In genomic region chr6:155130161-155130853, GRCh38 we compare ENCODE assay signal across 23 cellular contexts.
DNase-seq lines count a peak whose midpoint lies in the region; ATAC-seq lines count a peak whose summit lies in the region.
"Had no signal": no experiment of that assay in that cellular context is flagged by ENCODE, and none has a peak within 500 bp of the region (broad histone marks: within the 10 kb centered on the region; RNA-seq: fewer than 3 reads in every experiment).

No MANE protein-coding gene starts in this region.

- no peak overlapping the region for H2AK5ac ChIP-seq in mesenchymal stem cell (ENCODE audit: low read length, severe bottlenecking)

- H3K9me2 ChIP-seq in GM23248 (ENCODE audit: insufficient read depth): no peaks in the 10 kb centered on the region

- no peak overlapping the region for H3K18ac ChIP-seq in mesenchymal stem cell (ENCODE audit: low read depth in 1 of 2, low read length in 2 of 2)

- peak overlapping the region in 1 of 2 experiments; percentile 18 for H3K4ac ChIP-seq in mesenchymal stem cell (ENCODE audit: low read depth in 1 of 2, low read length in 2 of 2)

- no peak overlapping the region for H4K91ac ChIP-seq in mesenchymal stem cell (ENCODE audit: low read length)

- H3K27me3 Mint-ChIP-seq in activated T-helper 1 cell treated with anti-CD3 and anti-CD28 coated beads, Interleukin-12 subunit alpha, Interleukin-12 subunit beta, Interleukin-2, Interleukin-4 antibody, amounts not matched to agents 30 ng/mL and 10 ng/mL and 1 ng/mL, durations not matched to agents 14 hours and 24 hours and 36 hours (ENCODE audit: insufficient read depth): no peaks in the 10 kb centered on the region
- H3K27me3 Mint-ChIP-seq: B cell had no signal

- H3K9ac ChIP-seq in GM23248 (no peak overlapping the region), mesenchymal stem cell (ENCODE audit: low read length) (no peak overlapping the region)
- H3K9ac ChIP-seq: parathyroid adenoma had no signal

- H3K4me2 ChIP-seq in GM23248 (ENCODE audit: unreplicated experiment) (no peak overlapping the region), mesenchymal stem cell (ENCODE audit: low read length, poor library complexity, severe bottlenecking) (no peak overlapping the region)

- H3K36me3 Mint-ChIP-seq in activated T-helper 1 cell treated with anti-CD3 and anti-CD28 coated beads, Interleukin-12 subunit alpha, Interleukin-12 subunit beta, Interleukin-2, Interleukin-4 antibody, amounts not matched to agents 30 ng/mL and 10 ng/mL and 1 ng/mL, durations not matched to agents 14 hours and 24 hours and 36 hours (ENCODE audit: low read depth): peaks cover 50% of the 10 kb centered on the region

- no peak overlapping the region for H2BK5ac ChIP-seq in mesenchymal stem cell (ENCODE audit: low read depth, low read length, poor library complexity, severe bottlenecking)

- H2BK12ac ChIP-seq in mesenchymal stem cell (ENCODE audit: low read length in 2 of 2): no peak overlapping the region

- peak; percentile 28 for DNase-seq in activated CD4-positive, alpha-beta T cell treated with anti-CD3 and anti-CD28 coated beads for 48 hours
- no peak for DNase-seq in activated CD4-positive, alpha-beta T cell treated with anti-CD3 and anti-CD28 coated beads for 1 hour
- peak; percentile 32 for DNase-seq in GM23248
- DNase-seq in activated T-helper 1 cell treated with anti-CD3 and anti-CD28 coated beads, Interleukin-12 subunit alpha, Interleukin-12 subunit beta, Interleukin-2, Interleukin-4 antibody, amounts not matched to agents 30 ng/mL and 10 ng/mL and 1 ng/mL, durations not matched to agents 14 hours and 24 hours and 36 hours (ENCODE audit: low spot score): no peak
- peak; percentile 41 for DNase-seq in mesenchymal stem cell
- DNase-seq: COR-L47, dorsolateral prefrontal cortex, erythroblast, foreskin melanocyte, HFFc6, hypothalamus, KBM-7, kidney glomerular epithelial cell, mammary epithelial cell, NCI-H2081, NCI-H510A, sigmoid colon had no signal

- no peaks in the 10 kb centered on the region for H3K9me3 Mint-ChIP-seq in activated T-helper 1 cell treated with anti-CD3 and anti-CD28 coated beads, Interleukin-12 subunit alpha, Interleukin-12 subunit beta, Interleukin-2, Interleukin-4 antibody, amounts not matched to agents 30 ng/mL and 10 ng/mL and 1 ng/mL, durations not matched to agents 14 hours and 24 hours and 36 hours
- H3K9me3 Mint-ChIP-seq: HFFc6 had no signal

- no peaks in the 10 kb centered on the region for H3K79me1 ChIP-seq in mesenchymal stem cell (replicated peaks; ENCODE audit: low read length, poor library complexity, severe bottlenecking)

- H4K20me1 ChIP-seq in GM23248 (ENCODE audit: insufficient read depth): no peaks in the 10 kb centered on the region

- H3K36me3 ChIP-seq in GM23248 (ENCODE audit: low read depth) (no peaks in the 10 kb centered on the region), mesenchymal stem cell (ENCODE audit: control insufficient read depth in 1 of 2, insufficient read depth in 2 of 2, low read depth in 1 of 2, low read length in 2 of 2) (no peaks in the 10 kb centered on the region)

- peak overlapping the region; percentile 92 for H3K27ac Mint-ChIP-seq in activated T-helper 1 cell treated with anti-CD3 and anti-CD28 coated beads, Interleukin-12 subunit alpha, Interleukin-12 subunit beta, Interleukin-2, Interleukin-4 antibody, amounts not matched to agents 30 ng/mL and 10 ng/mL and 1 ng/mL, durations not matched to agents 14 hours and 24 hours and 36 hours
- H3K27ac Mint-ChIP-seq: B cell, HFFc6 had no signal

- H3K79me2 ChIP-seq in GM23248 (ENCODE audit: insufficient read depth): no peaks in the 10 kb centered on the region
- H3K79me2 ChIP-seq: parathyroid adenoma had no signal

- peak overlapping the region; percentile 6 for H3K4me3 Mint-ChIP-seq in activated T-helper 1 cell treated with anti-CD3 and anti-CD28 coated beads, Interleukin-12 subunit alpha, Interleukin-12 subunit beta, Interleukin-2, Interleukin-4 antibody, amounts not matched to agents 30 ng/mL and 10 ng/mL and 1 ng/mL, durations not matched to agents 14 hours and 24 hours and 36 hours
- H3K4me3 Mint-ChIP-seq: B cell, HFFc6 had no signal

- H4K8ac ChIP-seq in mesenchymal stem cell (ENCODE audit: low read length): no peak overlapping the region

- in situ Hi-C loops in GM23248 (cut with MboI): no loop called here

- no peak overlapping the region for H2BK120ac ChIP-seq in mesenchymal stem cell (ENCODE audit: low read depth, low read length)

- no peaks in the 10 kb centered on the region for H3K27me3 ChIP-seq in GM23248 (replicated peaks; ENCODE audit: insufficient read depth)
- H3K27me3 ChIP-seq in mesenchymal stem cell (ENCODE audit: control insufficient read depth in 1 of 2, insufficient read depth in 1 of 2, low read length in 2 of 2): no peaks in the 10 kb centered on the region
- H3K27me3 ChIP-seq: dorsolateral prefrontal cortex, sigmoid colon had no signal

- 94 to 95% methylated on average over 14 of the region's 14 CpGs for WGBS in GM23248 (ENCODE audit: low coverage in 1 of 2, low lambda C conversion rate in 2 of 2, missing lambda C conversion rate in 2 of 2), 2 experiments
- 93% methylated on average over 13 of the region's 14 CpGs for WGBS in mesenchymal stem cell

- no peaks in the 10 kb centered on the region for H3K9me3 ChIP-seq in GM23248 (ENCODE audit: low read depth)
- H3K9me3 ChIP-seq in mesenchymal stem cell (ENCODE audit: control insufficient read depth, low read length): no peaks in the 10 kb centered on the region
- H3K9me3 ChIP-seq: sigmoid colon had no signal

- peaks cover 53% of the 10 kb centered on the region for H3K4me1 Mint-ChIP-seq in activated T-helper 1 cell treated with anti-CD3 and anti-CD28 coated beads, Interleukin-12 subunit alpha, Interleukin-12 subunit beta, Interleukin-2, Interleukin-4 antibody, amounts not matched to agents 30 ng/mL and 10 ng/mL and 1 ng/mL, durations not matched to agents 14 hours and 24 hours and 36 hours (ENCODE audit: low read depth)
- H3K4me1 Mint-ChIP-seq: B cell had no signal

- no peak for ATAC-seq in GM19395 (IDR thresholded peaks at IDR 0.05; ENCODE audit: unreplicated experiment)
- no peak for ATAC-seq in GM21717 (IDR thresholded peaks at IDR 0.05; ENCODE audit: unreplicated experiment)
- ATAC-seq in GM18858 (IDR thresholded peaks at IDR 0.05; ENCODE audit: unreplicated experiment): no peak
- ATAC-seq: Right ventricle myocardium inferior had no signal

- H3K14ac ChIP-seq in mesenchymal stem cell (ENCODE audit: low read length in 2 of 2): no peak overlapping the region

- no peak overlapping the region for H3K23ac ChIP-seq in mesenchymal stem cell (ENCODE audit: low read length in 2 of 2)

- H3F3A ChIP-seq in GM23248 (ENCODE audit: insufficient read depth): peaks cover 25% of the 10 kb centered on the region

- H3K4me3 ChIP-seq in GM23248 (no peak overlapping the region), mesenchymal stem cell (ENCODE audit: insufficient read depth in 1 of 2, low read depth in 1 of 2, low read length in 2 of 2) (no peak overlapping the region)
- H3K4me3 ChIP-seq: dorsolateral prefrontal cortex, sigmoid colon had no signal

- no peak overlapping the region for H3K27ac ChIP-seq in GM23248
- H3K27ac ChIP-seq in mesenchymal stem cell (ENCODE audit: low read length, poor library complexity, severe bottlenecking): no peak overlapping the region
- H3K27ac ChIP-seq: dorsolateral prefrontal cortex, parathyroid adenoma, sigmoid colon had no signal

- H3K4me1 ChIP-seq in GM23248 (ENCODE audit: insufficient read depth) (peaks cover 41% of the 10 kb centered on the region), mesenchymal stem cell (ENCODE audit: control insufficient read depth, insufficient read depth, low read depth, low read length) (peaks cover 18% of the 10 kb centered on the region)
- H3K4me1 ChIP-seq: parathyroid adenoma, sigmoid colon had no signal

- H2AFZ ChIP-seq in GM23248 (no peak overlapping the region), mesenchymal stem cell (ENCODE audit: low read depth, low read length) (no peak overlapping the region)
- H2AFZ ChIP-seq: parathyroid adenoma had no signal

- intact Hi-C loops in activated T-helper 1 cell treated with anti-CD3 and anti-CD28 coated beads, Interleukin-12 subunit alpha, Interleukin-12 subunit beta, Interleukin-2, Interleukin-4 antibody, amounts not matched to agents 30 ng/mL and 10 ng/mL and 1 ng/mL, durations not matched to agents 14 hours and 24 hours and 36 hours (cut with micrococcal nuclease): loop anchor here (1.0 kb wide), 5 partner anchors 14 to 94 kb away; no protein-coding TSS in a partner anchor

- H2BK15ac ChIP-seq in mesenchymal stem cell (ENCODE audit: low read depth, poor library complexity, severe bottlenecking): no peak overlapping the region

Comparison
In these comparisons a context has a peak if more than half of its experiments do, and no peak if none do; other contexts are left out.
1. DNase-seq: peak in activated CD4-positive, alpha-beta T cell treated with anti-CD3 and anti-CD28 coated beads for 48 hours (single experiment), GM23248 (single experiment) and mesenchymal stem cell (single experiment); none in activated CD4-positive, alpha-beta T cell treated with anti-CD3 and anti-CD28 coated beads for 1 hour (single experiment) and activated T-helper 1 cell treated with anti-CD3 and anti-CD28 coated beads, Interleukin-12 subunit alpha, Interleukin-12 subunit beta, Interleukin-2, Interleukin-4 antibody, amounts not matched to agents 30 ng/mL and 10 ng/mL and 1 ng/mL, durations not matched to agents 14 hours and 24 hours and 36 hours (single experiment).